ENCODE assay signal across 8 cellular contexts in the genomic region with DNA sequence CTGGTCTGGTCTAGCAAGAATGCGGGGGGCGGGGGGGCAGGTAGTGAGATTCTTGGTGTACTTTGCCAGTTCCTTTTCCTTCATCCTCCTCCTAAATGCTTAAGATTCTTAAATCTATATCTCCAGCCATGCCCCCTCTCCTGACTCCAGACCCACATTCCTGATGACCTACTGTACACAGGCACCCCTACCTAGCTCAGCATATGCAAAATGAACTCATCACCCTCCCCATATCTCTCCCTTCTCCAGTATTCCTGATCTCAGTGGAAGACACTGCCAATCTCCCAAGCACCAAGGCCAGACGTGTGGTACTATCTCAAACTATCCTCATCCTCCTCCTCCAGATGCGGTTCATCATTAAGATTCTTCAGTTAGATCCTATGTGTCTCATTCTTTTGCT.
"Had no signal": no experiment of that assay in that cellular context is flagged by ENCODE, and none has a peak within 500 bp of the region (broad histone marks: within the 10 kb centered on the region; RNA-seq: fewer than 3 reads in every experiment).

No MANE protein-coding gene starts in this region.

- H3K36me3 ChIP-seq: HAP-1 had no signal

- H3K27ac ChIP-seq: HL-60 had no signal

- H3K9me3 ChIP-seq: HAP-1 had no signal

- ATAC-seq: HCT116, HepG2 had no signal

- H3K4me3 ChIP-seq: HAP-1 had no signal

- DNase-seq: GOT3, H7, HFFc6, KBM-7 had no signal
